In genomic region chr9:115606851-115607250, GRCh38 we compare ENCODE assay signal across 22 cellular contexts.
"Had no signal": no experiment of that assay in that cellular context is flagged by ENCODE, and none has a peak within 500 bp of the region (broad histone marks: within the 10 kb centered on the region; RNA-seq: fewer than 3 reads in every experiment).

No MANE protein-coding gene starts in this region.

- H3K36me3 ChIP-seq: colonic mucosa, neutrophil, ovary, prostate gland, spleen, upper lobe of left lung had no signal

- H3K4me1 ChIP-seq: colonic mucosa, prostate gland, spleen, upper lobe of left lung had no signal

- H3K27ac ChIP-seq: colonic mucosa, dorsolateral prefrontal cortex, neutrophil, ovary, prostate gland, spleen, upper lobe of left lung, VCaP had no signal

- DNase-seq: activated CD4-positive, alpha-beta memory T cell treated with anti-CD3 and anti-CD28 coated beads, Interleukin-2, amount 10 ng/mL, durations not matched to agents 7 days and 5 days; activated CD4-positive, alpha-beta T cell treated with anti-CD3 and anti-CD28 coated beads, Interleukin-2, amount 10 ng/mL, durations not matched to agents 24 days and 14 days; activated gamma-delta T cell; activated naive CD4-positive, alpha-beta T cell treated with anti-CD3 and anti-CD28 coated beads, Interleukin-2, amount 50 U/mL, for 16 hours; activated naive CD8-positive, alpha-beta T cell treated with anti-CD3 and anti-CD28 coated beads, Interleukin-2, amount 50 U/mL, for 24 hours; activated T-cell treated with anti-CD3 and anti-CD28 coated beads for 4 hours; aorta; colonic mucosa; dorsolateral prefrontal cortex; effector memory CD8-positive, alpha-beta T cell; foreskin melanocyte; immature natural killer cell; left ventricle myocardium superior; mammary epithelial cell; ovary; spleen; stimulated activated CD4-positive, alpha-beta T cell treated with anti-CD3 and anti-CD28 coated beads, Interleukin-4, amount 100 ng/mL, for 1 hour; stimulated activated naive CD4-positive, alpha-beta T cell treated with Interleukin-2 at 50 U/mL for 16 hours; upper lobe of left lung had no signal

- H3K4me3 ChIP-seq: colonic mucosa, dorsolateral prefrontal cortex, ovary, prostate gland, spleen, upper lobe of left lung had no signal

- H3K9me3 ChIP-seq: colonic mucosa, neutrophil, ovary, prostate gland, upper lobe of left lung had no signal

- H3K27me3 ChIP-seq: colonic mucosa, neutrophil, ovary, upper lobe of left lung had no signal
